ENCODE assay signal across 20 cellular contexts in the genomic region with DNA sequence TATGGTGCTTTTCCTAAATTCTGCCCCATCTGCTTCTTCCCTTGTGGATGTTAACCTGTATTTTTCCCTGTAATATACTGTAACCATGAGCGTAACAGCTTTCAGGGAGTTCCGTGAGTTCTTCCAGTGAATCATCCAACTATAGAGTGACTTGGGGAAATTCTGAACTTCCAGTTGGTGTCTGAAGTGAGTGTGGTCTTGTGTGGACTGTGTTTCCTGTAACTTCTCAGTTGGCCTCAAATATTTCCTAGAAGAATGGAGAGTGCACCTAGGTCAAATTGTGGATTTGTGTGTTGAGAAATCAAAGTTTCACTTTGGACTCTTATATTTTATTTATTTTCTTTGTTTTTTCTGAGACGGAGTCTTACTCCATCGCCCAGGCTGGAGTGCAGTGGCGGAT. TPM values are rescaled to one million over a fixed set of nuclear protein-coding genes. Genes with fewer than 3 reads are reported as not detected.
DNase-seq lines count a peak whose midpoint lies in the region; ATAC-seq and TF ChIP-seq lines count a peak whose summit lies in the region.
"Had no signal": no experiment of that assay in that cellular context is flagged by ENCODE, and none has a peak within 500 bp of the region (broad histone marks: within the 10 kb centered on the region; RNA-seq: fewer than 3 reads in every experiment).

No MANE protein-coding gene starts in this region.

- no peak overlapping the region for H3K4me3 ChIP-seq in cardiac fibroblast (replicated peaks in 1 of 2; ENCODE audit: low read depth in 2 of 2, low read length in 2 of 2)

- intact Hi-C loops in posterior cingulate gyrus (cut with DNase I) (no loop called here), left ventricle myocardium superior (cut with micrococcal nuclease) (no loop called here)

- TF ChIP-seq CTCF in cardiac fibroblast (IDR thresholded peaks at IDR 0.05; ENCODE audit: low read depth, low read length) (no peak), osteocyte (IDR thresholded peaks at IDR 0.05) (no peak)

- H3K27ac Mint-ChIP-seq in osteocyte (ENCODE audit: unreplicated experiment): no peak overlapping the region
- H3K27ac Mint-ChIP-seq: CD4-positive, CD25-positive, alpha-beta regulatory T cell; HFFc6 had no signal

- no peak overlapping the region for H3K4me3 Mint-ChIP-seq in osteocyte (ENCODE audit: unreplicated experiment)
- H3K4me3 Mint-ChIP-seq: CD4-positive, CD25-positive, alpha-beta regulatory T cell; HFFc6 had no signal

- ATAC-seq in HG03095 (IDR thresholded peaks at IDR 0.05; ENCODE audit: unreplicated experiment) (no peak), left ventricle myocardium superior (no peak)
- ATAC-seq: HCT116, HepG2 had no signal

- peaks cover 12% of the 10 kb centered on the region for H3K9me3 Mint-ChIP-seq in osteocyte (ENCODE audit: unreplicated experiment)
- H3K9me3 Mint-ChIP-seq: HFFc6 had no signal

- H3K27me3 Mint-ChIP-seq in osteocyte (ENCODE audit: unreplicated experiment): peaks cover 5% of the 10 kb centered on the region
- H3K27me3 Mint-ChIP-seq: CD4-positive, CD25-positive, alpha-beta regulatory T cell had no signal

- H3K4me1 Mint-ChIP-seq in osteocyte (ENCODE audit: unreplicated experiment): no peaks in the 10 kb centered on the region
- H3K4me1 Mint-ChIP-seq: CD4-positive, CD25-positive, alpha-beta regulatory T cell had no signal

- peak; percentile 26 for DNase-seq in RPMI7951 (ENCODE audit: low read depth)
- peak; percentile 4 to 39 for DNase-seq in cardiac fibroblast (ENCODE audit: low read depth in 2 of 2)
- peak; percentile 7 for DNase-seq in kidney glomerular epithelial cell (lab: John Stamatoyannopoulos, UW)
- no peak for DNase-seq in posterior cingulate gyrus
- no peak for DNase-seq in left ventricle myocardium superior
- no peak for DNase-seq in osteocyte (ENCODE audit: extremely low spot score, unreplicated experiment)
- DNase-seq: ACHN; BE2C; C1 segment of cervical spinal cord; Caco-2; CD4-positive, CD25-positive, alpha-beta regulatory T cell; DMS153; DMS79; GDM1; GOT3; H7; HFFc6 had no signal

- H3K36me3 Mint-ChIP-seq in osteocyte (ENCODE audit: unreplicated experiment): no peaks in the 10 kb centered on the region

RNA-seq across cellular contexts. Expression of gene ZNF766, which starts 11.0 kb away (rescaled TPM):
- 11.7 and 13.8 TPM in 2 replicates for total RNA-seq in RPMI7951 (2014; rRNA removed; shearing (Covaris generic))
- 10.6 TPM for total RNA-seq in left ventricle myocardium superior
- total RNA-seq in osteocyte: 20.2 and 20.3 TPM in 2 replicates

RNA-seq across cellular contexts. Expression of gene ZNF480, which starts 38.5 kb away (rescaled TPM):
- 8.7 and 10.8 TPM in 2 replicates for total RNA-seq in RPMI7951 (2014; rRNA removed; shearing (Covaris generic))
- 16.0 TPM for total RNA-seq in left ventricle myocardium superior
- total RNA-seq in osteocyte: 13.5 TPM in 2 replicates

Comparison
In these comparisons a context has a peak if more than half of its experiments do, and no peak if none do; other contexts are left out.
1. DNase-seq: peak in RPMI7951 (single experiment), cardiac fibroblast (2 of 2) and kidney glomerular epithelial cell (single experiment); none in posterior cingulate gyrus (0 of 10), left ventricle myocardium superior (single experiment) and osteocyte (single experiment).